In the genomic region with DNA sequence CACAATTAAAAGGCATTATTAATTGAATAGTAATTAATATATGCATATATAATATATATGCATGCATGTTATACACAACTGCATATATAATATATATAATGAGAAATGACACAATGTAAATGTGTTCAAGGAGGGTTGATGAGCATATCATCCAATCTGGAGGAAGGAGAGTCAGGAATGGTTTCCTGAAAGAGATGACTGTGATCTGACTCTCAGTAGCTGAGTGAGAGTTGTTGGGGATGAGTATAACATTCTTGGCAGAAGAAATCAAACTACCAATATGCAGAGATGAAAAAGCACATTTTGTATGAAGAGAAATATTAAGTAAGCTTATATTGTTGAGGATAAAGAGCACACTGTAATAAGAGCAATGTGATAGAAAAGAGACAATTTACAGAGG, we compare ENCODE assay signal across 20 cellular contexts. TPM values are rescaled to one million over a fixed set of nuclear protein-coding genes. Genes with fewer than 3 reads are reported as not detected.
"Had no signal": no experiment of that assay in that cellular context is flagged by ENCODE, and none has a peak within 500 bp of the region (broad histone marks: within the 10 kb centered on the region; RNA-seq: fewer than 3 reads in every experiment).

No MANE protein-coding gene starts in this region.

- H3K4me1 Mint-ChIP-seq: activated naive CD4-positive, alpha-beta T cell treated with anti-CD3 and anti-CD28 coated beads, Interleukin-2, amount 50 U/mL, for 24 hours; neural crest cell; T-cell had no signal

- H3K27ac Mint-ChIP-seq: activated CD8-positive, alpha-beta T cell treated with anti-CD3 and anti-CD28 coated beads for 36 hours; activated naive CD4-positive, alpha-beta T cell treated with anti-CD3 and anti-CD28 coated beads, Interleukin-2, amount 50 U/mL, for 24 hours; T-cell had no signal

- DNase-seq: activated CD8-positive, alpha-beta T cell treated with anti-CD3 and anti-CD28 coated beads for 36 hours; activated effector memory CD4-positive, alpha-beta T cell treated with Interleukin-2 at 50 U/mL for 16 hours; activated T-cell treated with anti-CD3 and anti-CD28 coated beads, Interleukin-2, amount 50 U/mL, for 4 hours; caudate nucleus; heart right ventricle; left cardiac atrium; pancreas; stimulated activated CD4-positive, alpha-beta T cell treated with anti-CD3 and anti-CD28 coated beads, Interleukin-12 subunit alpha, Interleukin-12 subunit beta, amount 100 ng/mL, for 4 hours; stimulated activated CD4-positive, alpha-beta T cell treated with anti-CD3 and anti-CD28 coated beads, Interleukin-2, amount 100 ng/mL, for 24 hours; stomach; T-cell; T1000; upper lobe of right lung had no signal

- H3K9me3 Mint-ChIP-seq: activated CD8-positive, alpha-beta T cell treated with anti-CD3 and anti-CD28 coated beads for 36 hours; activated naive CD4-positive, alpha-beta T cell treated with anti-CD3 and anti-CD28 coated beads, Interleukin-2, amount 50 U/mL, for 24 hours; activated T-cell treated with anti-CD3 and anti-CD28 coated beads, Interleukin-2, amount 50 U/mL, for 4 hours; neural crest cell; T-cell had no signal

- H3K27ac ChIP-seq: esophagus muscularis mucosa, gastroesophageal sphincter, heart right ventricle, pancreas, stomach, thoracic aorta, upper lobe of right lung, VCaP had no signal

- H3K4me1 ChIP-seq: esophagus muscularis mucosa, gastroesophageal sphincter, heart right ventricle, pancreas, stomach, upper lobe of right lung had no signal

- H3K27me3 Mint-ChIP-seq: activated naive CD4-positive, alpha-beta T cell treated with anti-CD3 and anti-CD28 coated beads, Interleukin-2, amount 50 U/mL, for 24 hours had no signal

- H3K4me3 ChIP-seq: esophagus muscularis mucosa, gastroesophageal sphincter, heart right ventricle, lung, pancreas, stomach, thoracic aorta, upper lobe of right lung had no signal

- H3K36me3 ChIP-seq: esophagus muscularis mucosa, gastroesophageal sphincter, heart right ventricle, pancreas, stomach, thoracic aorta, upper lobe of right lung had no signal

- H3K4me3 Mint-ChIP-seq: activated CD8-positive, alpha-beta T cell treated with anti-CD3 and anti-CD28 coated beads for 36 hours; activated naive CD4-positive, alpha-beta T cell treated with anti-CD3 and anti-CD28 coated beads, Interleukin-2, amount 50 U/mL, for 24 hours; activated T-cell treated with anti-CD3 and anti-CD28 coated beads, Interleukin-2, amount 50 U/mL, for 4 hours; neural crest cell; T-cell had no signal

- H3K27me3 ChIP-seq: esophagus muscularis mucosa, gastroesophageal sphincter, heart right ventricle, pancreas, stomach, upper lobe of right lung had no signal

- H3K36me3 Mint-ChIP-seq: activated naive CD4-positive, alpha-beta T cell treated with anti-CD3 and anti-CD28 coated beads, Interleukin-2, amount 50 U/mL, for 24 hours; T-cell had no signal

- ATAC-seq: activated CD8-positive, alpha-beta T cell treated with anti-CD3 and anti-CD28 coated beads for 36 hours; activated T-cell treated with anti-CD3 and anti-CD28 coated beads, Interleukin-2, amount 50 U/mL, for 4 hours; gastroesophageal sphincter; heart right ventricle; left cardiac atrium; pancreas; T-cell; upper lobe of right lung had no signal

RNA-seq across cellular contexts. Expression of gene F13B, which starts 37.3 kb away (rescaled TPM):
- total RNA-seq: activated CD8-positive, alpha-beta T cell treated with anti-CD3 and anti-CD28 coated beads for 36 hours; activated T-cell treated with anti-CD3 and anti-CD28 coated beads, Interleukin-2, amount 50 U/mL, for 4 hours; esophagus muscularis mucosa; gastroesophageal sphincter; heart right ventricle; left cardiac atrium; lung; neural crest cell; pancreas; T-cell; thoracic aorta; upper lobe of right lung had no signal

RNA-seq across cellular contexts. Expression of gene CFHR5, which starts 52.4 kb away (rescaled TPM):
- total RNA-seq: activated CD8-positive, alpha-beta T cell treated with anti-CD3 and anti-CD28 coated beads for 36 hours; activated T-cell treated with anti-CD3 and anti-CD28 coated beads, Interleukin-2, amount 50 U/mL, for 4 hours; esophagus muscularis mucosa; gastroesophageal sphincter; heart right ventricle; left cardiac atrium; lung; neural crest cell; stomach; T-cell; thoracic aorta; upper lobe of right lung had no signal
